27 cellular contexts compared by ENCODE assay signal in the genomic region with DNA sequence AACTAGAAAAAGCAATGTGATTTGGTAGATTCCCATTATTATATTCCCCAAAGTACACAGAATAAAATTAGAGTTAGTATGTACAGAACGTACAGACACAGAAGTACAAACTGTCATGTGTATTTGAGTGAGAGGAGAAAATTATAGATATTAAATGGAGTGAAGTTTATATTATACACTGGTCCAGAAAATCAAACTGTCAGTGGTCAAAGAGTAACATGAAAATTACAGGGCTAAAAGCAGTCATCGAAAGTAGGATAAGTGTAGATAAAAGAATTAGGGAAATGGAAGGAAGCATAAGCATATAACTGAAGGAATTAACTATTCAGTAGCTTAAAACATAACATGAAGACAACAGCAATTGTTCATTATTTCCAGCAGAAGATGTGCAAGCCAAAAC. TPM values are rescaled to one million over a fixed set of nuclear protein-coding genes. Genes with fewer than 3 reads are reported as not detected.
"Had no signal": no experiment of that assay in that cellular context is flagged by ENCODE, and none has a peak within 500 bp of the region (broad histone marks: within the 10 kb centered on the region; RNA-seq: fewer than 3 reads in every experiment).

No MANE protein-coding gene starts in this region.

- ATAC-seq: stimulated activated effector memory CD8-positive, alpha-beta T cell treated with anti-CD3 and anti-CD28 coated beads, Interleukin-12 subunit alpha, Interleukin-12 subunit beta, amount 100 ng/mL, for 72 hours; stimulated activated memory B cell treated with anti-CD40 and anti-IgM and Interleukin-4, amounts not matched to agents 10 μg/mL and 1 μg/mL and 100 μg/mL, for 72 hours; stimulated activated naive B cell treated with anti-CD40 and anti-IgM and Interleukin-4, amounts not matched to agents 10 μg/mL and 1 μg/mL and 100 μg/mL, for 72 hours; stimulated activated naive CD8-positive, alpha-beta T cell treated with anti-CD3 and anti-CD28 coated beads, Interleukin-15, amount 100 ng/mL, for 72 hours; upper lobe of right lung had no signal

- H3K4me3 ChIP-seq: stomach, suprapubic skin, testis, thoracic aorta, thyroid gland, tibial artery, tibial nerve, transverse colon, upper lobe of left lung, upper lobe of right lung, uterus, vagina had no signal

- H3K36me3 ChIP-seq: stomach, suprapubic skin, thoracic aorta, thyroid gland, tibial artery, tibial nerve, transverse colon, upper lobe of left lung, upper lobe of right lung, uterus, vagina had no signal

- DNase-seq: stimulated activated CD4-positive, alpha-beta T cell treated with anti-CD3 and anti-CD28 coated beads, Interleukin-2, amount 100 ng/mL, for 48 hours; stimulated activated CD4-positive, alpha-beta T cell treated with anti-CD3 and anti-CD28 coated beads, Interleukin-4, amount 100 ng/mL, for 1 hour; stimulated activated CD4-positive, alpha-beta T cell treated with anti-CD3 and anti-CD28 coated beads, Interleukin-4, amount 100 ng/mL, for 24 hours; stimulated activated CD4-positive, alpha-beta T cell treated with anti-CD3 and anti-CD28 coated beads, Interleukin-4, amount 100 ng/mL, for 4 hours; stimulated activated CD8-positive, alpha-beta memory T cell treated with anti-CD3 and anti-CD28 coated beads, Interleukin-4, amount 100 ng/mL, for 48 hours; stimulated activated naive B cell treated with anti-CD40 and anti-IgM and Interleukin-4, amounts not matched to agents 10 μg/mL and 1 μg/mL and 100 μg/mL, for 72 hours; stimulated activated naive CD4-positive, alpha-beta T cell; stimulated activated naive CD4-positive, alpha-beta T cell treated with Interleukin-2 at 50 U/mL for 16 hours; stimulated activated naive CD8-positive, alpha-beta T cell treated with anti-CD3 and anti-CD28 coated beads, Interleukin-15, amount 100 ng/mL, for 72 hours; stomach; substantia nigra; testis; thyroid gland; tibial artery; transverse colon; trophoblast cell; upper lobe of left lung; upper lobe of right lung; uterus had no signal

- H3K9me3 ChIP-seq: stomach, suprapubic skin, testis, thoracic aorta, thyroid gland, tibial artery, tibial nerve, transverse colon, upper lobe of left lung, upper lobe of right lung, uterus, vagina had no signal

- H3K36me3 Mint-ChIP-seq: stimulated activated effector memory CD8-positive, alpha-beta T cell treated with anti-CD3 and anti-CD28 coated beads, Interleukin-12 subunit alpha, Interleukin-12 subunit beta, amount 100 ng/mL, for 72 hours; stimulated activated memory B cell treated with anti-CD40 and anti-IgM and Interleukin-4, amounts not matched to agents 10 μg/mL and 1 μg/mL and 100 μg/mL, for 72 hours; stimulated activated naive B cell treated with anti-CD40 and anti-IgM and Interleukin-4, amounts not matched to agents 10 μg/mL and 1 μg/mL and 100 μg/mL, for 72 hours; type B pancreatic cell had no signal

- H3K4me3 Mint-ChIP-seq: stimulated activated effector memory CD8-positive, alpha-beta T cell treated with anti-CD3 and anti-CD28 coated beads, Interleukin-12 subunit alpha, Interleukin-12 subunit beta, amount 100 ng/mL, for 72 hours; stimulated activated memory B cell treated with anti-CD40 and anti-IgM and Interleukin-4, amounts not matched to agents 10 μg/mL and 1 μg/mL and 100 μg/mL, for 72 hours; stimulated activated naive B cell treated with anti-CD40 and anti-IgM and Interleukin-4, amounts not matched to agents 10 μg/mL and 1 μg/mL and 100 μg/mL, for 72 hours; stimulated activated naive CD8-positive, alpha-beta T cell treated with anti-CD3 and anti-CD28 coated beads, Interleukin-15, amount 100 ng/mL, for 72 hours; stimulated activated naive CD8-positive, alpha-beta T cell treated with anti-CD3 and anti-CD28 coated beads, Interleukin-15, Interleukin-2, amounts not matched to agents 100 ng/mL and 50 ng/mL, for 24 hours; type B pancreatic cell had no signal

- H3K9me3 Mint-ChIP-seq: stimulated activated memory B cell treated with anti-CD40 and anti-IgM and Interleukin-4, amounts not matched to agents 10 μg/mL and 1 μg/mL and 100 μg/mL, for 72 hours; stimulated activated naive CD8-positive, alpha-beta T cell treated with anti-CD3 and anti-CD28 coated beads, Interleukin-15, amount 100 ng/mL, for 72 hours; stimulated activated naive CD8-positive, alpha-beta T cell treated with anti-CD3 and anti-CD28 coated beads, Interleukin-15, Interleukin-2, amounts not matched to agents 100 ng/mL and 50 ng/mL, for 24 hours; type B pancreatic cell had no signal

- H3K27me3 ChIP-seq: stomach, suprapubic skin, testis, thyroid gland, tibial artery, tibial nerve, transverse colon, upper lobe of left lung, upper lobe of right lung, uterus, vagina had no signal

- H3K27ac ChIP-seq: stomach, suprapubic skin, testis, thoracic aorta, thyroid gland, tibial artery, tibial nerve, transverse colon, upper lobe of left lung, upper lobe of right lung, uterus, vagina had no signal

- H3K4me1 Mint-ChIP-seq: stimulated activated effector memory CD8-positive, alpha-beta T cell treated with anti-CD3 and anti-CD28 coated beads, Interleukin-12 subunit alpha, Interleukin-12 subunit beta, amount 100 ng/mL, for 72 hours; stimulated activated memory B cell treated with anti-CD40 and anti-IgM and Interleukin-4, amounts not matched to agents 10 μg/mL and 1 μg/mL and 100 μg/mL, for 72 hours; stimulated activated naive B cell treated with anti-CD40 and anti-IgM and Interleukin-4, amounts not matched to agents 10 μg/mL and 1 μg/mL and 100 μg/mL, for 72 hours; stimulated activated naive CD8-positive, alpha-beta T cell treated with anti-CD3 and anti-CD28 coated beads, Interleukin-15, amount 100 ng/mL, for 72 hours had no signal

- H3K27ac Mint-ChIP-seq: stimulated activated effector memory CD8-positive, alpha-beta T cell treated with anti-CD3 and anti-CD28 coated beads, Interleukin-12 subunit alpha, Interleukin-12 subunit beta, amount 100 ng/mL, for 72 hours; stimulated activated memory B cell treated with anti-CD40 and anti-IgM and Interleukin-4, amounts not matched to agents 10 μg/mL and 1 μg/mL and 100 μg/mL, for 72 hours; stimulated activated naive B cell treated with anti-CD40 and anti-IgM and Interleukin-4, amounts not matched to agents 10 μg/mL and 1 μg/mL and 100 μg/mL, for 72 hours; stimulated activated naive CD8-positive, alpha-beta T cell treated with anti-CD3 and anti-CD28 coated beads, Interleukin-15, amount 100 ng/mL, for 72 hours; stimulated activated naive CD8-positive, alpha-beta T cell treated with anti-CD3 and anti-CD28 coated beads, Interleukin-15, Interleukin-2, amounts not matched to agents 100 ng/mL and 50 ng/mL, for 24 hours; type B pancreatic cell had no signal

- H3K4me1 ChIP-seq: stomach, suprapubic skin, testis, thyroid gland, tibial artery, tibial nerve, transverse colon, upper lobe of left lung, upper lobe of right lung, uterus, vagina had no signal

- H3K27me3 Mint-ChIP-seq: stimulated activated naive B cell treated with anti-CD40 and anti-IgM and Interleukin-4, amounts not matched to agents 10 μg/mL and 1 μg/mL and 100 μg/mL, for 72 hours; stimulated activated naive CD8-positive, alpha-beta T cell treated with anti-CD3 and anti-CD28 coated beads, Interleukin-15, Interleukin-2, amounts not matched to agents 100 ng/mL and 50 ng/mL, for 24 hours; type B pancreatic cell had no signal

RNA-seq across cellular contexts. Expression of gene SEL1L2, which starts 30.3 kb away (rescaled TPM):
- total RNA-seq: suprapubic skin, thoracic aorta, thyroid gland, tibial nerve, transverse colon, upper lobe of right lung, vagina had no signal
- polyA plus RNA-seq: stomach had no signal
